ENCODE assay signal across 8 cellular contexts in genomic region chr15:82952156-82953081, GRCh38. TPM values are rescaled to one million over a fixed set of nuclear protein-coding genes. Genes with fewer than 3 reads are reported as not detected.
DNase-seq lines count a peak whose midpoint lies in the region; ATAC-seq and TF ChIP-seq lines count a peak whose summit lies in the region.

Gene HOMER2 (minus strand): TSS chr15:82952720. CDS start chr15:82952535, 185 bp downstream.

- H3K36me3 Mint-ChIP-seq in activated CD8-positive, alpha-beta T cell treated with anti-CD3 and anti-CD28 coated beads for 36 hours (ENCODE audit: low read depth): no peaks in the 10 kb centered on the region
- no peaks in the 10 kb centered on the region for H3K36me3 Mint-ChIP-seq in nephron (ENCODE audit: low read depth)

- no peak for TF ChIP-seq CTCF in activated CD8-positive, alpha-beta T cell treated with anti-CD3 and anti-CD28 coated beads for 36 hours (IDR thresholded peaks at IDR 0.05)
- no peak for TF ChIP-seq CTCF in fibroblast of villous mesenchyme (IDR thresholded peaks at IDR 0.05; ENCODE audit: insufficient read depth, low read depth, low read length)
- TF ChIP-seq CTCF in nephron (IDR thresholded peaks at IDR 0.05; ENCODE audit: unreplicated experiment in 3 of 3): no peak

- H3K27ac Mint-ChIP-seq in activated CD8-positive, alpha-beta T cell treated with anti-CD3 and anti-CD28 coated beads for 36 hours: no peak within 1 kb of the TSS
- H3K27ac Mint-ChIP-seq in nephron: peak within 1 kb of the TSS in 2 of 3 experiments; percentile 42 to 82

- peaks cover 2% of the 10 kb centered on the region for H3K4me1 Mint-ChIP-seq in activated CD8-positive, alpha-beta T cell treated with anti-CD3 and anti-CD28 coated beads for 36 hours (ENCODE audit: low read depth)
- H3K4me1 Mint-ChIP-seq in nephron: no peaks in the 10 kb centered on the region

- H3K9me3 Mint-ChIP-seq in activated CD8-positive, alpha-beta T cell treated with anti-CD3 and anti-CD28 coated beads for 36 hours: no peaks in the 10 kb centered on the region
- H3K9me3 Mint-ChIP-seq in nephron: no peaks in the 10 kb centered on the region

- H3K4me3 Mint-ChIP-seq in activated CD8-positive, alpha-beta T cell treated with anti-CD3 and anti-CD28 coated beads for 36 hours: peak within 1 kb of the TSS; percentile 72
- peak within 1 kb of the TSS; percentile 78 to 83 (median 80) for H3K4me3 Mint-ChIP-seq in nephron

- CTCF ChIA-PET in activated CD8-positive, alpha-beta T cell treated with anti-CD3 and anti-CD28 coated beads for 36 hours (lab: Charles Lee): no interaction called here

- peak within 1 kb of the TSS; percentile 21 for H3K4me3 ChIP-seq in fibroblast of villous mesenchyme (ENCODE audit: low read depth, low read length)

- POLR2A ChIA-PET in activated CD8-positive, alpha-beta T cell treated with anti-CD3 and anti-CD28 coated beads for 36 hours (lab: Charles Lee): no interaction called here

- intact Hi-C loops in activated CD8-positive, alpha-beta T cell treated with anti-CD3 and anti-CD28 coated beads for 36 hours (cut with micrococcal nuclease): no loop called here

- peak; percentile 38 for DNase-seq in Daoy (ENCODE audit: low read depth)
- peak; percentile 59 for DNase-seq in HuH-7.5 (ENCODE audit: low spot score)
- peak; percentile 20 for DNase-seq in activated CD8-positive, alpha-beta T cell treated with anti-CD3 and anti-CD28 coated beads for 36 hours
- DNase-seq in fibroblast of villous mesenchyme (ENCODE audit: low read depth): no peak
- no peak for DNase-seq in effector CD8-positive, alpha-beta T cell (lab: John Stamatoyannopoulos, UW)
- no peak for DNase-seq in GDM1 (lab: John Stamatoyannopoulos, UW)

- peaks cover 6% of the 10 kb centered on the region for H3K27me3 Mint-ChIP-seq in activated CD8-positive, alpha-beta T cell treated with anti-CD3 and anti-CD28 coated beads for 36 hours
- no peaks in the 10 kb centered on the region for H3K27me3 Mint-ChIP-seq in nephron (ENCODE audit: low read depth)

- ATAC-seq in activated CD8-positive, alpha-beta T cell treated with anti-CD3 and anti-CD28 coated beads for 36 hours: peak; percentile 65
- no peak for ATAC-seq in HG03139 (IDR thresholded peaks at IDR 0.05; ENCODE audit: unreplicated experiment)

RNA-seq across cellular contexts. Expression of gene HOMER2, which starts in this region (rescaled TPM):
- 7.9 and 11.1 TPM in 2 replicates for total RNA-seq in Daoy (2014; rRNA removed; shearing (Covaris generic))
- total RNA-seq in activated CD8-positive, alpha-beta T cell treated with anti-CD3 and anti-CD28 coated beads for 36 hours: 1 to 10 TPM; 5.4 TPM
- 1.3 TPM in 2 replicates for total RNA-seq in fibroblast of villous mesenchyme

Comparison
In these comparisons a context has a peak if more than half of its experiments do, and no peak if none do; other contexts are left out.
1. DNase-seq: peak in Daoy (single experiment), HuH-7.5 (single experiment) and activated CD8-positive, alpha-beta T cell treated with anti-CD3 and anti-CD28 coated beads for 36 hours (single experiment); none in fibroblast of villous mesenchyme (single experiment), effector CD8-positive, alpha-beta T cell (single experiment) and GDM1 (single experiment).